ENCODE assay signal across 18 cellular contexts in the genomic region with DNA sequence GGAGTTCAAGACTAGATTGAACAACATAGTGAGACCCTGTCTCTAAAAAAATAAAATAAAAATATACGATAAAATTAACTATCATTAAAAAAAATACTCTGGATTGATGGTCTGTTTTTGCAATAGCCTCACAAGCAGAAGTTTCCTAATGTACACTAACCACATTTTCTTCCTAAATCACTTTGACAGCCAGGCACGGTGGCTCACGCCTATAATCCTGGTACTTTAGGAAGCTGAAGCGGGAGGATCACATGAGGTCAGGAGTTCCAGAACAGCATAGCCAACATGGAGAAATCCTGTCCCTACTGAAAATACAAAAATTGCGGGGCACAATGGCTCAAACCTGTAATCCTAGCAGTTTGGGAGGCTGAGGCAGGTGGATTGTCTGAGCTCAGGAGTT.
"Had no signal": no experiment of that assay in that cellular context is flagged by ENCODE, and none has a peak within 500 bp of the region (broad histone marks: within the 10 kb centered on the region; RNA-seq: fewer than 3 reads in every experiment).

No MANE protein-coding gene starts in this region.

- H3K4me1 ChIP-seq: psoas muscle, transverse colon had no signal

- H3K9me3 ChIP-seq: heart left ventricle, pancreas, psoas muscle, spleen, stomach, thoracic aorta, transverse colon had no signal

- ATAC-seq: heart left ventricle; naive thymus-derived CD8-positive, alpha-beta T cell; pancreas; sciatic nerve had no signal

- H3K27me3 ChIP-seq: dorsolateral prefrontal cortex, heart left ventricle, pancreas, spleen, stomach, transverse colon had no signal

- H3K4me3 ChIP-seq: dorsolateral prefrontal cortex, heart left ventricle, pancreas, psoas muscle, spleen, stomach, thoracic aorta, transverse colon had no signal

- DNase-seq: cortex of kidney; dorsolateral prefrontal cortex; effector CD8-positive, alpha-beta T cell; heart left ventricle; hypothalamus; kidney glomerular epithelial cell; naive thymus-derived CD8-positive, alpha-beta T cell; nucleus accumbens; pancreas; psoas muscle; retina; spleen; stimulated activated naive CD4-positive, alpha-beta T cell; stomach; substantia nigra; transverse colon had no signal

- H3K27ac ChIP-seq: dorsolateral prefrontal cortex, heart left ventricle, pancreas, psoas muscle, spleen, stomach, thoracic aorta, transverse colon had no signal
